ENCODE assay signal across 7 cellular contexts in the genomic region with DNA sequence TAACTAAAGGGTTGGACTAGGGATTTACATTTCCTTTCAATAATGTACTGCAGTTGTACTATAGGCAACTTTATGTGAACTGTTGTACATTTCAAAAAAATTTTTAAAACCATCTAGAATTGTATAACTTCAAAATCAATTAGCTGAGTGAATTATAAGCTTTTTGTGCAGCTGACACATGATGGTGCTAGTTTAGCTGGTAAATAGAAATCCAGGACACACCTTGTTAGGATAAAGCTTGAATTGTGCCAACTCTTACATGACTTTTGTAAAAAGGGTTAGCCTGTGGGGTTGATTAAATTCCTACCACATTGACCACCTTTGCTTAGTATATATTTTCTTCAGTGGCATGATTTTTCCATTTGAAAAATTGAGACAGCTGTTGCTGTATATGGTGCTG.
"Had no signal": no experiment of that assay in that cellular context is flagged by ENCODE, and none has a peak within 500 bp of the region (broad histone marks: within the 10 kb centered on the region; RNA-seq: fewer than 3 reads in every experiment).

No MANE protein-coding gene starts in this region.

- H3K27ac ChIP-seq: HL-60, KMS-11 had no signal

- H3K4me3 ChIP-seq: K562 had no signal

- DNase-seq: IMR-90, KBM-7, KG1 had no signal

- FAIRE-seq: HTR-8/SVneo, K562 had no signal

- H3K4me2 ChIP-seq: KMS-11 had no signal

- ATAC-seq: K562 had no signal

- H3K9ac ChIP-seq: KMS-11 had no signal
